In the genomic region with DNA sequence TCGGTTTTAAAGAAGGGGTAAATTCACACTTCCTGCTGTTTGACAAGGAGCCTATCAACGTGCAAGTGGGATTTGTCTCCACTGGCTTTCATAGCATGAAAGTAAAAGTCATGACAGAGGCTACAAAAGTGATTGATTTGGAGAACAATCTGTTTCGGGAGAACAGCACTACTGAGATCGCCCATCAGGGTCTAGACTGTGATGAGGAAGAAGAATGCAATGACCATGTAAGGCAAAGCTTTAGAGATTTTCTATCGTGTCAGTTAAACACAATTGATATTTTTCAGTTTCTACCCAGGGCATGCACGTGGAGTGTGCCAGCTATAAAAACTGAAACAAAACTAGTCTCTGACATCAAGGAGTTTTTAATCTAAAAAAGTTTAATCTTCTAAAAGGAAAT, we compare ENCODE assay signal across 23 cellular contexts. TPM values are rescaled to one million over a fixed set of nuclear protein-coding genes. Genes with fewer than 3 reads are reported as not detected.
DNase-seq lines count a peak whose midpoint lies in the region; ATAC-seq and TF ChIP-seq lines count a peak whose summit lies in the region.
"Had no signal": no experiment of that assay in that cellular context is flagged by ENCODE, and none has a peak within 500 bp of the region (broad histone marks: within the 10 kb centered on the region; RNA-seq: fewer than 3 reads in every experiment).

No MANE protein-coding gene starts in this region.

- CTCF ChIA-PET in HEK293T (lab: Yijun Ruan, JAX): no interaction called here

- H3K36me3 ChIP-seq in osteoblast (ENCODE audit: insufficient read depth, low read length): no peaks in the 10 kb centered on the region
- no peaks in the 10 kb centered on the region for H3K36me3 ChIP-seq in right lobe of liver
- H3K36me3 ChIP-seq in breast epithelium: no peaks in the 10 kb centered on the region
- H3K36me3 ChIP-seq: BLaER1, esophagus muscularis mucosa, Peyer's patch, SJSA1, spleen had no signal

- no peaks in the 10 kb centered on the region for H3K79me2 ChIP-seq in osteoblast (ENCODE audit: insufficient read depth, low read length)

- no peaks in the 10 kb centered on the region for H3K9me3 Mint-ChIP-seq in activated T-cell treated with anti-CD3 and anti-CD28 coated beads, Interleukin-2, amount 50 U/mL, for 4 hours
- H3K9me3 Mint-ChIP-seq in activated T-helper 1 cell treated with anti-CD3 and anti-CD28 coated beads, Interleukin-12 subunit alpha, Interleukin-12 subunit beta, Interleukin-2, Interleukin-4 antibody, amounts not matched to agents 30 ng/mL and 10 ng/mL and 1 ng/mL, durations not matched to agents 14 hours and 24 hours and 36 hours: no peaks in the 10 kb centered on the region
- H3K9me3 Mint-ChIP-seq: effector memory CD8-positive, alpha-beta T cell had no signal

- TF ChIP-seq POLR2A in right lobe of liver (IDR thresholded peaks at IDR 0.05): no peak
- no peak for TF ChIP-seq POLR2A in breast epithelium (IDR thresholded peaks at IDR 0.05)

- POLR2A ChIA-PET in HEK293T (lab: Yijun Ruan, JAX): no interaction called here

- WGBS in right lobe of liver (ENCODE audit: insufficient coverage, low coverage, low lambda C conversion rate, missing lambda C conversion rate): 38% methylated on average over 6 of the region's 6 CpGs

- H2AFZ ChIP-seq in osteoblast (ENCODE audit: low read length): peak overlapping the region; percentile 59

- no peaks in the 10 kb centered on the region for H3K36me3 Mint-ChIP-seq in activated T-cell treated with anti-CD3 and anti-CD28 coated beads, Interleukin-2, amount 50 U/mL, for 4 hours (ENCODE audit: insufficient read depth)
- H3K36me3 Mint-ChIP-seq in activated T-helper 1 cell treated with anti-CD3 and anti-CD28 coated beads, Interleukin-12 subunit alpha, Interleukin-12 subunit beta, Interleukin-2, Interleukin-4 antibody, amounts not matched to agents 30 ng/mL and 10 ng/mL and 1 ng/mL, durations not matched to agents 14 hours and 24 hours and 36 hours (ENCODE audit: low read depth): peaks cover 3% of the 10 kb centered on the region
- H3K36me3 Mint-ChIP-seq: brain had no signal

- H3K4me3 ChIP-seq in osteoblast (ENCODE audit: insufficient read depth, low read length) (no peak overlapping the region), right lobe of liver (no peak overlapping the region), breast epithelium (no peak overlapping the region)
- H3K4me3 ChIP-seq: BLaER1, esophagus muscularis mucosa, Peyer's patch, SJSA1, spleen had no signal

- TF ChIP-seq CTCF in osteoblast (IDR thresholded peaks at IDR 0.05; ENCODE audit: extremely low read depth, low read depth, low read length) (no peak), right lobe of liver (IDR thresholded peaks at IDR 0.05) (no peak), breast epithelium (IDR thresholded peaks at IDR 0.05) (no peak)

- no peaks in the 10 kb centered on the region for H3K9me3 ChIP-seq in osteoblast (ENCODE audit: low read depth, low read length)
- H3K9me3 ChIP-seq in right lobe of liver: no peaks in the 10 kb centered on the region
- H3K9me3 ChIP-seq in breast epithelium: no peaks in the 10 kb centered on the region
- H3K9me3 ChIP-seq: BLaER1, esophagus muscularis mucosa, Peyer's patch, SJSA1, spleen had no signal

- H3K27me3 Mint-ChIP-seq in activated T-cell treated with anti-CD3 and anti-CD28 coated beads, Interleukin-2, amount 50 U/mL, for 4 hours (ENCODE audit: low read depth): no peaks in the 10 kb centered on the region
- H3K27me3 Mint-ChIP-seq in activated T-helper 1 cell treated with anti-CD3 and anti-CD28 coated beads, Interleukin-12 subunit alpha, Interleukin-12 subunit beta, Interleukin-2, Interleukin-4 antibody, amounts not matched to agents 30 ng/mL and 10 ng/mL and 1 ng/mL, durations not matched to agents 14 hours and 24 hours and 36 hours (ENCODE audit: insufficient read depth): no peaks in the 10 kb centered on the region
- H3K27me3 Mint-ChIP-seq: effector memory CD8-positive, alpha-beta T cell had no signal

- peaks cover 4% of the 10 kb centered on the region for H3K4me1 ChIP-seq in osteoblast (ENCODE audit: insufficient read depth, low read length)
- H3K4me1 ChIP-seq in right lobe of liver: no peaks in the 10 kb centered on the region
- H3K4me1 ChIP-seq in breast epithelium: no peaks in the 10 kb centered on the region
- H3K4me1 ChIP-seq: BLaER1, esophagus muscularis mucosa, Peyer's patch, SJSA1 had no signal

- H3K27ac ChIP-seq in osteoblast (ENCODE audit: low read depth, low read length) (no peak overlapping the region), right lobe of liver (no peak overlapping the region), breast epithelium (no peak overlapping the region)
- H3K27ac ChIP-seq: BLaER1, esophagus muscularis mucosa, Peyer's patch, SJSA1, spleen had no signal

- no peak overlapping the region for H3K4me3 Mint-ChIP-seq in activated T-cell treated with anti-CD3 and anti-CD28 coated beads, Interleukin-2, amount 50 U/mL, for 4 hours
- H3K4me3 Mint-ChIP-seq in activated T-helper 1 cell treated with anti-CD3 and anti-CD28 coated beads, Interleukin-12 subunit alpha, Interleukin-12 subunit beta, Interleukin-2, Interleukin-4 antibody, amounts not matched to agents 30 ng/mL and 10 ng/mL and 1 ng/mL, durations not matched to agents 14 hours and 24 hours and 36 hours: peak overlapping the region; percentile 20
- H3K4me3 Mint-ChIP-seq: brain; effector memory CD8-positive, alpha-beta T cell had no signal

- peak; percentile 43 to 67 for ATAC-seq in activated T-cell treated with anti-CD3 and anti-CD28 coated beads, Interleukin-2, amount 50 U/mL, for 4 hours
- no peak for ATAC-seq in right lobe of liver
- ATAC-seq in HG03432 (IDR thresholded peaks at IDR 0.05; ENCODE audit: unreplicated experiment): no peak
- ATAC-seq: effector memory CD8-positive, alpha-beta T cell had no signal

- H3K4me2 ChIP-seq in osteoblast (ENCODE audit: insufficient read depth, low read length): no peak overlapping the region
- H3K4me2 ChIP-seq: BLaER1 had no signal

- intact Hi-C loops in activated T-helper 1 cell treated with anti-CD3 and anti-CD28 coated beads, Interleukin-12 subunit alpha, Interleukin-12 subunit beta, Interleukin-2, Interleukin-4 antibody, amounts not matched to agents 30 ng/mL and 10 ng/mL and 1 ng/mL, durations not matched to agents 14 hours and 24 hours and 36 hours (cut with micrococcal nuclease): no loop called here
- intact Hi-C loops in right lobe of liver (cut with DNase I) (no loop called here), breast epithelium (cut with DNase I; ENCODE audit: low total_unique reads) (no loop called here)

- no peaks in the 10 kb centered on the region for H4K20me1 ChIP-seq in osteoblast (ENCODE audit: insufficient read depth, low read length)
- H4K20me1 ChIP-seq: BLaER1 had no signal

- peaks cover 10% of the 10 kb centered on the region for H3K4me1 Mint-ChIP-seq in activated T-cell treated with anti-CD3 and anti-CD28 coated beads, Interleukin-2, amount 50 U/mL, for 4 hours (ENCODE audit: low read depth)
- H3K4me1 Mint-ChIP-seq in activated T-helper 1 cell treated with anti-CD3 and anti-CD28 coated beads, Interleukin-12 subunit alpha, Interleukin-12 subunit beta, Interleukin-2, Interleukin-4 antibody, amounts not matched to agents 30 ng/mL and 10 ng/mL and 1 ng/mL, durations not matched to agents 14 hours and 24 hours and 36 hours (ENCODE audit: low read depth): peaks cover 37% of the 10 kb centered on the region
- H3K4me1 Mint-ChIP-seq: brain had no signal

- DNase-seq in activated T-cell treated with anti-CD3 and anti-CD28 coated beads, Interleukin-2, amount 50 U/mL, for 4 hours: no peak
- no peak for DNase-seq in activated T-cell treated with anti-CD3 and anti-CD28 coated beads, Interleukin-2, amount 50 U/mL, for 48 hours
- DNase-seq in HEK293T (ENCODE audit: extremely low spot score): peak; percentile 40
- DNase-seq in activated T-helper 1 cell treated with anti-CD3 and anti-CD28 coated beads, Interleukin-12 subunit alpha, Interleukin-12 subunit beta, Interleukin-2, Interleukin-4 antibody, amounts not matched to agents 30 ng/mL and 10 ng/mL and 1 ng/mL, durations not matched to agents 14 hours and 24 hours and 36 hours (ENCODE audit: low spot score): no peak
- no peak for DNase-seq in osteoblast (ENCODE audit: insufficient read length, low spot score, missing footprints)
- no peak for DNase-seq in right lobe of liver
- DNase-seq in breast epithelium (ENCODE audit: low spot score in 2 of 2): no peak
- DNase-seq: ACHN; COR-L47; DMS79 treated with DMSO at 0.1 percent for 48 hours; effector memory CD8-positive, alpha-beta T cell; GOT3; NCI-H1105; NCI-H2029 treated with DMSO at 0.1 percent for 48 hours; NCI-H446; Peyer's patch; spleen; trophoblast cell had no signal

- H3K27ac Mint-ChIP-seq in activated T-helper 1 cell treated with anti-CD3 and anti-CD28 coated beads, Interleukin-12 subunit alpha, Interleukin-12 subunit beta, Interleukin-2, Interleukin-4 antibody, amounts not matched to agents 30 ng/mL and 10 ng/mL and 1 ng/mL, durations not matched to agents 14 hours and 24 hours and 36 hours: no peak overlapping the region
- H3K27ac Mint-ChIP-seq: brain; effector memory CD8-positive, alpha-beta T cell had no signal

- H3K27me3 ChIP-seq in osteoblast (ENCODE audit: insufficient read depth, low read length) (no peaks in the 10 kb centered on the region), right lobe of liver (no peaks in the 10 kb centered on the region), breast epithelium (no peaks in the 10 kb centered on the region)
- H3K27me3 ChIP-seq: BLaER1, Peyer's patch, SJSA1, spleen had no signal

TF ChIP-seq in HEK293T, 16 proteins besides CTCF, POLR2A, EP300 and RAD21:
- no peak for TF ChIP-seq LEF1 (IDR thresholded peaks at IDR 0.05; ENCODE audit: borderline replicate concordance)
- TF ChIP-seq PKNOX1 (IDR thresholded peaks at IDR 0.05): peak; percentile 88

RNA-seq across cellular contexts. Expression of gene HORMAD2, which starts 41.7 kb away (rescaled TPM):
- total RNA-seq in activated T-cell treated with anti-CD3 and anti-CD28 coated beads, Interleukin-2, amount 50 U/mL, for 4 hours: not detected
- total RNA-seq in activated T-helper 1 cell treated with anti-CD3 and anti-CD28 coated beads, Interleukin-12 subunit alpha, Interleukin-12 subunit beta, Interleukin-2, Interleukin-4 antibody, amounts not matched to agents 30 ng/mL and 10 ng/mL and 1 ng/mL, durations not matched to agents 14 hours and 24 hours and 36 hours: 0.21 TPM in 1 of 2 replicates, not detected in the other
- under 0.01 TPM in 2 replicates for total RNA-seq in osteoblast
- 1 to 10 TPM in 3 of 6 experiments, under 1 TPM in 2, not detected in 1; 0.50 to 3.0 (median 1.6) TPM for total RNA-seq in right lobe of liver
- total RNA-seq in breast epithelium: not detected
- total RNA-seq: esophagus muscularis mucosa, Peyer's patch, SJSA1, spleen had no signal

Comparison
In these comparisons a context has a peak if more than half of its experiments do, and no peak if none do; other contexts are left out.
1. ATAC-seq: peak in activated T-cell treated with anti-CD3 and anti-CD28 coated beads, Interleukin-2, amount 50 U/mL, for 4 hours (2 of 2); none in right lobe of liver (0 of 4) and HG03432 (single experiment).